In genomic region chr18:32930695-32931301, GRCh38 we compare ENCODE assay signal across 8 cellular contexts.
DNase-seq lines count a peak whose midpoint lies in the region; ATAC-seq, FAIRE-seq and TF ChIP-seq lines count a peak whose summit lies in the region.

No MANE protein-coding gene starts in this region.

- DNase-seq in HL-60 (ENCODE audit: low read depth in 1 of 2, low spot score in 1 of 2) (peak in 1 of 2 experiments; percentile 15), OCI-LY7 (ENCODE audit: low spot score) (peak; percentile 71), fibroblast of lung (ENCODE audit: low read depth in 2 of 2) (peak; percentile 63 to 74), urothelium cell line (ENCODE audit: low spot score) (peak; percentile 25), EL (no peak), G401 (ENCODE audit: low spot score) (no peak)

- no peak overlapping the region for H3K9ac ChIP-seq in fibroblast of lung (ENCODE audit: insufficient read depth, low read length)

- ATAC-seq in GM21529 (IDR thresholded peaks at IDR 0.05; ENCODE audit: unreplicated experiment) = peak; percentile 100

- H3K4me1 ChIP-seq in OCI-LY7 (ENCODE audit: insufficient read depth, low read length, poor library complexity, severe bottlenecking) (no peaks in the 10 kb centered on the region), fibroblast of lung (ENCODE audit: control insufficient read depth, extremely low read depth, insufficient read depth, low read length) (no peaks in the 10 kb centered on the region)

- H3K9me2 ChIP-seq in OCI-LY7 (ENCODE audit: insufficient read depth, low read length) = no peaks in the 10 kb centered on the region

- H3K4me2 ChIP-seq in OCI-LY7 (ENCODE audit: low read length) (no peak overlapping the region), fibroblast of lung (ENCODE audit: extremely low read depth, insufficient read depth, low read length) (no peak overlapping the region)

- H3K79me2 ChIP-seq in OCI-LY7 (ENCODE audit: insufficient read depth, low read depth, low read length) (no peaks in the 10 kb centered on the region), fibroblast of lung (ENCODE audit: control insufficient read depth, insufficient read depth, low read length) (no peaks in the 10 kb centered on the region)

- no TSS peak for BruUV-seq in OCI-LY7 (replicated peaks; lab: Mats Ljungman, UMichigan)

- no peak overlapping the region for H2AFZ ChIP-seq in OCI-LY7 (ENCODE audit: low read length)
- H2AFZ ChIP-seq in fibroblast of lung (ENCODE audit: low read length) = no peak overlapping the region

- H4K20me1 ChIP-seq in OCI-LY7 (ENCODE audit: insufficient read depth, low read length) = no peaks in the 10 kb centered on the region
- H4K20me1 ChIP-seq in fibroblast of lung (ENCODE audit: control insufficient read depth, extremely low read depth, insufficient read depth, low read length) = no peaks in the 10 kb centered on the region

- H3K4me3 ChIP-seq in HL-60 (replicated peaks; ENCODE audit: insufficient read depth, low read length) = no peak overlapping the region
- H3K4me3 ChIP-seq in OCI-LY7 (ENCODE audit: low read depth, low read length, poor library complexity, severe bottlenecking) = no peak overlapping the region
- no peak overlapping the region for H3K4me3 ChIP-seq in fibroblast of lung (replicated peaks in 1 of 4; ENCODE audit: control extremely low read depth in 1 of 4, insufficient read depth in 1 of 4, low read depth in 3 of 4, low read length in 4 of 4)

- H3K27ac ChIP-seq in HL-60 (replicated peaks) (no peak overlapping the region), OCI-LY7 (ENCODE audit: low read depth, low read length, poor library complexity, severe bottlenecking) (no peak overlapping the region), fibroblast of lung (ENCODE audit: insufficient read depth, low read length) (no peak overlapping the region)

- TF ChIP-seq CTCF in GM12872 (IDR thresholded peaks at IDR 0.05; ENCODE audit: insufficient read depth, low read depth, low read length) (peak; percentile 76), HL-60 (IDR thresholded peaks at IDR 0.05; ENCODE audit: insufficient read depth, low read length) (peak; percentile 73), OCI-LY7 (conservative IDR thresholded peaks at IDR 0.05; ENCODE audit: low read length) (peak; percentile 74), fibroblast of lung (conservative IDR thresholded peaks at IDR 0.05 in 1 of 2, IDR thresholded peaks at IDR 0.05 in 1 of 2; ENCODE audit: low read depth in 1 of 2, low read length in 2 of 2) (peak; percentile 30 to 78)

- H3K36me3 ChIP-seq in OCI-LY7 (ENCODE audit: insufficient read depth, low read length) (no peaks in the 10 kb centered on the region), fibroblast of lung (ENCODE audit: control insufficient read depth, insufficient read depth, low read length) (no peaks in the 10 kb centered on the region)

- POLR2A ChIA-PET in OCI-LY7 (lab: Charles Lee) = interaction anchor here (0.6 kb wide), 1 partner anchor 1750 kb away, joined by 3 read pairs; no protein-coding TSS in a partner anchor

- FAIRE-seq in urothelium cell line (lab: Jason Lieb, UNC) = no peak

- H3K27me3 ChIP-seq in HL-60 (ENCODE audit: insufficient read depth, poor library complexity, severe bottlenecking) (peaks cover 2% of the 10 kb centered on the region), fibroblast of lung (ENCODE audit: control insufficient read depth, insufficient read depth, low read length) (no peaks in the 10 kb centered on the region)

- in situ Hi-C loops in G401 (cut with HindIII; ENCODE audit: low sequenced_read_pairs) = no loop called here

- CTCF ChIA-PET in OCI-LY7 (lab: Charles Lee; ENCODE audit: unreplicated experiment) = no interaction called here

- intact Hi-C loops in OCI-LY7 (cut with micrococcal nuclease; ENCODE audit: unreplicated experiment) = loop anchor here (10.0 kb wide), 1 partner anchor 356 kb away; no protein-coding TSS in a partner anchor

- no peaks in the 10 kb centered on the region for H3K9me3 ChIP-seq in OCI-LY7 (ENCODE audit: low read length)
- H3K9me3 ChIP-seq in fibroblast of lung (ENCODE audit: control insufficient read depth, insufficient read depth, low read depth, low read length) = no peaks in the 10 kb centered on the region

Comparison
In these comparisons a context has a peak if more than half of its experiments do, and no peak if none do; other contexts are left out.
1. DNase-seq: peak in OCI-LY7 (single experiment), fibroblast of lung (2 of 2) and urothelium cell line (single experiment); none in EL (single experiment) and G401 (single experiment).
2. Peak in every context shown above with its lines, with median percentiles within 50 percentile points of each other: CTCF ChIP-seq.